ENCODE assay signal across 8 cellular contexts in the genomic region with DNA sequence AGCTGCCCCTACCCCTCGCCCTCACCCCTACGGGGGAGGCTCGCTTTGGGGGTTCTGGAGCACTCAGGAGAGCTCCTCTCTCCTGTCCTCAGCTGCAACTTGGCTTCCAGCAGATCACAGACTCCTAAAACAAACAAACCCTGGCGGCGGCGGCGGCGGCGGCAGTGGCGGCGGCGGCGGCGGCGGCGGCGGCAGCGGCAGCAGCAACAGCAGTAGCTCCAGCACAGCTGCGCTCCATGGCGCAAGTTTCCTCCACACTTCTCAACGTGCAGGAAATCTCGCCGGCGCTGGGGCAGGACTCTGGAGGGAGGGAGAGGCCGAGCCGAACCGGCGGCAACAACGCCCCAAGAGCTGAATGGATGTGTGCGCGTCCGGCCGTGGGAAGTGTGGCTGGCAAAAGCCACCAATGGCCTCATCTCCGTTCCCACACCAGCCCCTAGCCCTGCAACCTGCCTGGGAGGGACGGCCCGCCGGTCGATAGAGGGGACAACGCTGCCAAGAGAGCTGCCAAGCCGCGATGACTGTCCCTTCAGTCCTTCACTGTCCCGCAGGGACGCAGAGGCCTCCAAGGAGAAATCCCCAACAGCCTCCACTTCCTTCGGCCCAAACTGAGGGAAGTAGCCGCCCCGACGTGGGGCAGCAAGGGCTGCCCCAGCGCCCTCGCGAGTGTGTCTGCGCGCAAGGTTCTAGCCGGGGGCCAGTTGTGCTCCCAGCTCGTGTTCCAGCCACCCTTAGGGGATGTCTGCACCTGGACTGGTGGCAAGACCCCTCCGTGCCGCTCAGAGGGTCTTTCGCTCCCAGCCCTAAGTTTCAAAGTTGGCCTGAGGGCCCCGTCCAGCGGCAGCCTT. TPM values are rescaled to one million over a fixed set of nuclear protein-coding genes. Genes with fewer than 3 reads are reported as not detected.
A peak's percentile ranks its signal among the peaks of the same experiment; 100 is the strongest.
DNase-seq lines count a peak whose midpoint lies in the region; ATAC-seq and TF ChIP-seq lines count a peak whose summit lies in the region.

No MANE protein-coding gene starts in this region.

- ATAC-seq in HG02938 (IDR thresholded peaks at IDR 0.05; ENCODE audit: unreplicated experiment) (no peak), GM18502 (IDR thresholded peaks at IDR 0.05; ENCODE audit: poor library complexity, unreplicated experiment) (no peak)

- H3K9ac ChIP-seq in iPS-20b (ENCODE audit: low read depth, low read length), result peak overlapping the region; percentile 53; the same call in 1 of the 2 replicates

- no peaks in the 10 kb centered on the region for H3K36me3 ChIP-seq in iPS-20b (ENCODE audit: insufficient read depth, low read depth, low read length)
- H3K36me3 ChIP-seq in effector memory CD4-positive, alpha-beta T cell (ENCODE audit: control insufficient read depth, insufficient read depth, low read length), result no peaks in the 10 kb centered on the region

- no peak for TF ChIP-seq CTCF in astrocyte of the spinal cord (IDR thresholded peaks at IDR 0.05; ENCODE audit: low read depth, low read length)

- peak; percentile 38 for DNase-seq in HT-29 (ENCODE audit: low spot score)
- peak; percentile 36 for DNase-seq in astrocyte of the spinal cord (ENCODE audit: low read depth, low spot score)
- DNase-seq in stimulated activated CD8-positive, alpha-beta memory T cell treated with anti-CD3 and anti-CD28 coated beads, Interleukin-4, amount 100 ng/mL, for 48 hours, result peak; percentile 24
- no peak for DNase-seq in MV-4-11 (lab: John Stamatoyannopoulos, UW)
- DNase-seq in effector memory CD4-positive, alpha-beta T cell, result no peak

- peak overlapping the region; percentile 56 for H3K4me3 ChIP-seq in astrocyte of the spinal cord (ENCODE audit: low read depth, low read length)
- peak overlapping the region; percentile 76 for H3K4me3 ChIP-seq in iPS-20b (ENCODE audit: low read length)
- no peak overlapping the region for H3K4me3 ChIP-seq in effector memory CD4-positive, alpha-beta T cell (ENCODE audit: insufficient read depth, low read depth, low read length, poor library complexity, severe bottlenecking)

- H3K4me1 ChIP-seq in iPS-20b (ENCODE audit: insufficient read depth, low read length), result peaks cover 4% of the 10 kb centered on the region; the same call in 1 of the 2 replicates
- peaks cover 2% of the 10 kb centered on the region for H3K4me1 ChIP-seq in effector memory CD4-positive, alpha-beta T cell (ENCODE audit: control insufficient read depth, insufficient read depth, low read length, poor library complexity, severe bottlenecking)

- in situ Hi-C loops in astrocyte of the spinal cord (cut with HindIII; ENCODE audit: low sequenced_read_pairs), result no loop called here

- H3K9me3 ChIP-seq in iPS-20b (ENCODE audit: insufficient read depth, low read depth, low read length), result no peaks in the 10 kb centered on the region
- no peaks in the 10 kb centered on the region for H3K9me3 ChIP-seq in effector memory CD4-positive, alpha-beta T cell (ENCODE audit: control insufficient read depth, low read length)

- no peak overlapping the region for H3K27ac ChIP-seq in iPS-20b (ENCODE audit: low read length)
- no peak overlapping the region for H3K27ac ChIP-seq in effector memory CD4-positive, alpha-beta T cell (ENCODE audit: insufficient read depth, low read length, poor library complexity, severe bottlenecking)

- H3K27me3 ChIP-seq in iPS-20b (ENCODE audit: insufficient read depth, low read length), result no peaks in the 10 kb centered on the region; the same call in 1 of the 2 replicates
- H3K27me3 ChIP-seq in effector memory CD4-positive, alpha-beta T cell (replicated peaks; ENCODE audit: control insufficient read depth, insufficient read depth, low read length, poor library complexity, severe bottlenecking), result peaks cover 15% of the 10 kb centered on the region

RNA-seq across cellular contexts. Expression of a gene that starts 0.8 kb away (rescaled TPM):
- 3.8 and 4.5 TPM in 2 replicates for total RNA-seq in HT-29 (2014; rRNA removed; shearing (Covaris generic))

Comparison
In these comparisons a context has a peak if more than half of its experiments do, and no peak if none do; other contexts are left out.
1. DNase-seq: peak in HT-29 (single experiment), astrocyte of the spinal cord (single experiment) and stimulated activated CD8-positive, alpha-beta memory T cell treated with anti-CD3 and anti-CD28 coated beads, Interleukin-4, amount 100 ng/mL, for 48 hours (single experiment); none in MV-4-11 (single experiment) and effector memory CD4-positive, alpha-beta T cell (0 of 3).